1 cellular context compared by ENCODE assay signal in genomic region chr14:24271834-24272263, GRCh38.
A peak's percentile ranks its signal among the peaks of the same experiment; 100 is the strongest.
TF ChIP-seq lines count a peak whose summit lies in the region.

No MANE protein-coding gene starts in this region.

TF ChIP-seq in HepG2, 621 proteins besides CTCF, POLR2A, EP300 and RAD21 (continued from another document and continues in another):
- TF ChIP-seq ZBED4 (CRISPR knock-in tag; IDR thresholded peaks at IDR 0.05; ENCODE audit: borderline replicate concordance) (no peak), ZNF670 (CRISPR knock-in tag; IDR thresholded peaks at IDR 0.05; ENCODE audit: borderline replicate concordance) (no peak), EED (CRISPR knock-in tag; IDR thresholded peaks at IDR 0.05) (no peak), ZNF18 (CRISPR knock-in tag; IDR thresholded peaks at IDR 0.05; ENCODE audit: insufficient replicate concordance) (no peak), ZMYM3 (CRISPR knock-in tag; IDR thresholded peaks at IDR 0.05) (no peak), CBX1 (IDR thresholded peaks at IDR 0.05; ENCODE audit: low read depth) (no peak), MLXIP (CRISPR knock-in tag; IDR thresholded peaks at IDR 0.05; ENCODE audit: borderline replicate concordance) (no peak), ZNF317 (CRISPR knock-in tag; IDR thresholded peaks at IDR 0.05) (peak; percentile 16; the same call in 1 of the 2 replicates), SKI (IDR thresholded peaks at IDR 0.05; ENCODE audit: partially characterized antibody) (no peak), ZNF121 (CRISPR knock-in tag; IDR thresholded peaks at IDR 0.05) (no peak), ZNF274 (CRISPR knock-in tag; IDR thresholded peaks at IDR 0.05) (no peak), ZNF772 (CRISPR knock-in tag; IDR thresholded peaks at IDR 0.05) (no peak), FOXA1 (IDR thresholded peaks at IDR 0.05) (no peak), FOXA1 (CRISPR knock-in tag; IDR thresholded peaks at IDR 0.05) (no peak), ZNF768 (CRISPR knock-in tag; IDR thresholded peaks at IDR 0.05) (no peak), ERF (CRISPR knock-in tag; IDR thresholded peaks at IDR 0.05) (no peak), PAWR (CRISPR knock-in tag; IDR thresholded peaks at IDR 0.05; ENCODE audit: borderline replicate concordance) (no peak), FOXO4 (CRISPR knock-in tag; conservative IDR thresholded peaks at IDR 0.05) (peak; percentile 97; the same call in 1 of the 2 replicates), ZNF577 (CRISPR knock-in tag; IDR thresholded peaks at IDR 0.05; ENCODE audit: borderline replicate concordance, low read depth) (no peak), ZSCAN12 (CRISPR knock-in tag; IDR thresholded peaks at IDR 0.05) (no peak), ZFYVE20 (CRISPR knock-in tag; IDR thresholded peaks at IDR 0.05; ENCODE audit: borderline replicate concordance, low read depth) (no peak), PAXIP1 (CRISPR knock-in tag; conservative IDR thresholded peaks at IDR 0.05) (no peak), ZZZ3 (CRISPR knock-in tag; IDR thresholded peaks at IDR 0.05; ENCODE audit: borderline replicate concordance) (no peak), ZKSCAN8 (CRISPR knock-in tag; IDR thresholded peaks at IDR 0.05; ENCODE audit: borderline replicate concordance) (no peak), MTF2 (CRISPR knock-in tag; IDR thresholded peaks at IDR 0.05; ENCODE audit: borderline replicate concordance) (0 out of 2 replicates have a peak, but pooled peaks have one; percentile 9), ZBTB49 (CRISPR knock-in tag; IDR thresholded peaks at IDR 0.05; ENCODE audit: borderline replicate concordance) (no peak), ZNF20 (CRISPR knock-in tag; IDR thresholded peaks at IDR 0.05) (peak; percentile 89), ZNF720 (CRISPR knock-in tag; IDR thresholded peaks at IDR 0.05) (no peak), CENPT (CRISPR knock-in tag; IDR thresholded peaks at IDR 0.05; ENCODE audit: low read depth) (no peak), TCF12 (IDR thresholded peaks at IDR 0.05) (no peak), TCF12 (CRISPR knock-in tag; IDR thresholded peaks at IDR 0.05) (no peak), KLF12 (CRISPR knock-in tag; IDR thresholded peaks at IDR 0.05; ENCODE audit: borderline replicate concordance) (no peak), SIN3A (IDR thresholded peaks at IDR 0.05; ENCODE audit: borderline replicate concordance, low read depth, low read length) (no peak), FOXA3 (CRISPR knock-in tag; IDR thresholded peaks at IDR 0.05) (no peak), ZNF674 (CRISPR knock-in tag; IDR thresholded peaks at IDR 0.05; ENCODE audit: low read depth) (no peak), STAG1 (CRISPR knock-in tag; IDR thresholded peaks at IDR 0.05) (no peak), ZNF569 (CRISPR knock-in tag; IDR thresholded peaks at IDR 0.05; ENCODE audit: borderline replicate concordance) (0 out of 2 replicates have a peak, but pooled peaks have one; percentile 19), ARNTL (CRISPR knock-in tag; IDR thresholded peaks at IDR 0.05) (no peak), ZNF788 (CRISPR knock-in tag; IDR thresholded peaks at IDR 0.05; ENCODE audit: borderline replicate concordance) (no peak), ZNF800 (CRISPR knock-in tag; IDR thresholded peaks at IDR 0.05) (peak; percentile 79; the same call in 1 of the 2 replicates), CREM (IDR thresholded peaks at IDR 0.05) (no peak), CREM (CRISPR knock-in tag; IDR thresholded peaks at IDR 0.05) (no peak), KAT2B (IDR thresholded peaks at IDR 0.05; ENCODE audit: borderline replicate concordance, low read depth, low read length) (no peak), ZBTB8A (CRISPR knock-in tag; IDR thresholded peaks at IDR 0.05; ENCODE audit: borderline replicate concordance, low read depth) (no peak), E2F1 (CRISPR knock-in tag; IDR thresholded peaks at IDR 0.05) (no peak), HMG20A (CRISPR knock-in tag; IDR thresholded peaks at IDR 0.05; ENCODE audit: borderline replicate concordance) (no peak), REL (CRISPR knock-in tag; conservative IDR thresholded peaks at IDR 0.05) (no peak), ZNF441 (CRISPR knock-in tag; IDR thresholded peaks at IDR 0.05; ENCODE audit: borderline replicate concordance) (no peak), ZNF124 (CRISPR knock-in tag; IDR thresholded peaks at IDR 0.05) (no peak), ZNF557 (CRISPR knock-in tag; IDR thresholded peaks at IDR 0.05) (0 out of 2 replicates have a peak, but pooled peaks have one; percentile 13)
